Comparison of ENCODE assay signal across 8 cellular contexts in genomic region chr9:93132946-93133640, GRCh38. TPM values are rescaled to one million over a fixed set of nuclear protein-coding genes. Genes with fewer than 3 reads are reported as not detected.
DNase-seq lines count a peak whose midpoint lies in the region; ATAC-seq, FAIRE-seq and TF ChIP-seq lines count a peak whose summit lies in the region.

No MANE protein-coding gene starts in this region.

- DNase-seq in H9 (no peak), left ventricle myocardium superior (peak; percentile 63), renal cortical epithelial cell (ENCODE audit: low read depth) (peak; percentile 80), NCI-H1436 (lab: John Stamatoyannopoulos, UW) (no peak), urothelium cell line (ENCODE audit: low spot score) (no peak)
- no peak for DNase-seq in activated CD8-positive, alpha-beta T cell treated with anti-CD3 and anti-CD28 coated beads for 36 hours

- no peak overlapping the region for H3K9ac ChIP-seq in H9 (ENCODE audit: extremely low read depth, insufficient read length, low read length)

- POLR2A ChIA-PET in activated CD8-positive, alpha-beta T cell treated with anti-CD3 and anti-CD28 coated beads for 36 hours (lab: Charles Lee), result interaction anchor here (1.0 to 3.0 kb wide), 12 partner anchors 7 to 178 kb away, joined by 3 to 19 read pairs (median 4); partner anchors contain the start of gene CARD19

- H4K5ac ChIP-seq in H9 (ENCODE audit: insufficient read length, low read depth, low read length), result no peak overlapping the region

- H3K4me1 Mint-ChIP-seq in H9, result peaks cover 15 to 28% of the 10 kb centered on the region in 2 experiments
- H3K4me1 Mint-ChIP-seq in activated CD8-positive, alpha-beta T cell treated with anti-CD3 and anti-CD28 coated beads for 36 hours (ENCODE audit: low read depth), result peaks cover 62% of the 10 kb centered on the region

- no peaks in the 10 kb centered on the region for H3K9me3 Mint-ChIP-seq in H9
- no peaks in the 10 kb centered on the region for H3K9me3 Mint-ChIP-seq in activated CD8-positive, alpha-beta T cell treated with anti-CD3 and anti-CD28 coated beads for 36 hours

- no CpG with 5 or more reads among the region's 18 CpGs for whole genome bisulfite sequencing in H9 (ENCODE audit: extremely low coverage, insufficient read length, low lambda C conversion rate)

- no peak overlapping the region for H2BK15ac ChIP-seq in H9 (ENCODE audit: low read depth, low read length)

- H3K23ac ChIP-seq in H9 (ENCODE audit: insufficient read length, low read depth, low read length), result no peak overlapping the region

- H3K4me3 Mint-ChIP-seq in H9, result peak overlapping the region; percentile 74 to 85
- H3K4me3 Mint-ChIP-seq in activated CD8-positive, alpha-beta T cell treated with anti-CD3 and anti-CD28 coated beads for 36 hours, result peak overlapping the region; percentile 91

- H3K27me3 Mint-ChIP-seq in H9 (ENCODE audit: low read depth), result peaks cover 25% of the 10 kb centered on the region
- H3K27me3 Mint-ChIP-seq in activated CD8-positive, alpha-beta T cell treated with anti-CD3 and anti-CD28 coated beads for 36 hours, result no peaks in the 10 kb centered on the region

- no peak overlapping the region for H2BK20ac ChIP-seq in H9 (ENCODE audit: low read depth, low read length, poor library complexity, severe bottlenecking)

- H3K79me1 ChIP-seq in H9 (ENCODE audit: insufficient read depth, low read depth, low read length, poor library complexity, severe bottlenecking), result no peaks in the 10 kb centered on the region

- H4K8ac ChIP-seq in H9 (replicated peaks; ENCODE audit: insufficient read length, low read depth, low read length), result no peak overlapping the region

- H3K14ac ChIP-seq in H9 (ENCODE audit: insufficient read depth, low read length), result no peak overlapping the region; the same call in 1 of the 2 replicates

- CTCF ChIA-PET in activated CD8-positive, alpha-beta T cell treated with anti-CD3 and anti-CD28 coated beads for 36 hours (lab: Charles Lee), result interaction anchor here (1.3 kb wide), 1 partner anchor 20 kb away, joined by 3 read pairs; no protein-coding TSS in a partner anchor

- H4K91ac ChIP-seq in H9 (ENCODE audit: insufficient read length, low read depth, low read length), result no peak overlapping the region

- H2AK5ac ChIP-seq in H9 (ENCODE audit: insufficient read length, low read length), result no peak overlapping the region

- H2BK120ac ChIP-seq in H9 (ENCODE audit: low read depth, low read length, poor library complexity, severe bottlenecking), result no peak overlapping the region

- peak overlapping the region; percentile 48 for H3K4me2 ChIP-seq in H9 (ENCODE audit: insufficient read depth, insufficient read length, low read length)

- H3T11ph ChIP-seq in H9 (ENCODE audit: low read length), result no peak overlapping the region

- H3K23me2 ChIP-seq in H9 (ENCODE audit: insufficient read length, low read depth, low read length, poor library complexity, severe bottlenecking), result no peaks in the 10 kb centered on the region

- H3K27me3 ChIP-seq in H9 (ENCODE audit: insufficient read depth, low read length), result peaks cover 5% of the 10 kb centered on the region; the same call in 1 of the 2 replicates

- no peak for TF ChIP-seq CTCF in H9 (conservative IDR thresholded peaks at IDR 0.05)
- no peak for TF ChIP-seq CTCF in activated CD8-positive, alpha-beta T cell treated with anti-CD3 and anti-CD28 coated beads for 36 hours (IDR thresholded peaks at IDR 0.05)

- no peak overlapping the region for H3K27ac ChIP-seq in H9 (ENCODE audit: insufficient read length, low read depth, low read length)

- no peak overlapping the region for H2BK5ac ChIP-seq in H9 (ENCODE audit: insufficient read length, low read length)

- intact Hi-C loops in activated CD8-positive, alpha-beta T cell treated with anti-CD3 and anti-CD28 coated beads for 36 hours (cut with micrococcal nuclease), result loop anchor here (5.0 kb wide), 1 partner anchor 36 kb away; the partner anchor contains the start of gene CARD19
- intact Hi-C loops in left ventricle myocardium superior (cut with micrococcal nuclease), result no loop called here

- no peaks in the 10 kb centered on the region for H3K9me3 ChIP-seq in H9 (ENCODE audit: control insufficient read depth, low read depth, low read length)

- H2BK12ac ChIP-seq in H9 (ENCODE audit: insufficient read length, low read depth, low read length), result no peak overlapping the region

- no peak for ATAC-seq in activated CD8-positive, alpha-beta T cell treated with anti-CD3 and anti-CD28 coated beads for 36 hours
- ATAC-seq in left ventricle myocardium superior (peak; percentile 20), GM19035 (IDR thresholded peaks at IDR 0.05; ENCODE audit: unreplicated experiment) (no peak), HG03354 (IDR thresholded peaks at IDR 0.05; ENCODE audit: poor library complexity, severe bottlenecking, unreplicated experiment) (no peak)

- H3K4me1 ChIP-seq in H9 (ENCODE audit: insufficient read depth, low read length), result no peaks in the 10 kb centered on the region; the same call in 1 of the 2 replicates

- H3K79me2 ChIP-seq in H9 (ENCODE audit: insufficient read depth, low read length), result no peaks in the 10 kb centered on the region

- no peaks in the 10 kb centered on the region for H4K20me1 ChIP-seq in H9 (ENCODE audit: control insufficient read depth, insufficient read depth, insufficient read length)

- H3K4ac ChIP-seq in H9 (ENCODE audit: low read depth, low read length), result no peak overlapping the region

- FAIRE-seq in urothelium cell line (lab: Jason Lieb, UNC), result no peak

- no peak overlapping the region for H3K18ac ChIP-seq in H9 (ENCODE audit: insufficient read length, low read depth, low read length)

- no peaks in the 10 kb centered on the region; a peak in 1 of 7 replicates for H3K36me3 Mint-ChIP-seq in H9 (ENCODE audit: insufficient read depth in 1 of 3, low read depth in 3 of 3)
- H3K36me3 Mint-ChIP-seq in activated CD8-positive, alpha-beta T cell treated with anti-CD3 and anti-CD28 coated beads for 36 hours (ENCODE audit: low read depth), result peaks cover 27% of the 10 kb centered on the region

- H2AFZ ChIP-seq in H9 (ENCODE audit: low read length), result no peak overlapping the region

- no peak overlapping the region for H3K27ac Mint-ChIP-seq in H9
- H3K27ac Mint-ChIP-seq in activated CD8-positive, alpha-beta T cell treated with anti-CD3 and anti-CD28 coated beads for 36 hours, result peak overlapping the region; percentile 91

- H3K56ac ChIP-seq in H9 (ENCODE audit: insufficient read length, low read depth, low read length), result no peak overlapping the region

RNA-seq across cellular contexts. Expression of gene NINJ1, which starts 1.0 kb away (rescaled TPM):
- total RNA-seq in H9 (2021), result 27.4 and 28.9 TPM in 2 replicates
- total RNA-seq in activated CD8-positive, alpha-beta T cell treated with anti-CD3 and anti-CD28 coated beads for 36 hours, result 100 to 1,000 TPM; 118 to 120 TPM
- total RNA-seq in left ventricle myocardium superior, result 46.8 TPM
- total RNA-seq in renal cortical epithelial cell, result 35.1 and 81.8 TPM in 2 replicates

RNA-seq across cellular contexts. Expression of gene CARD19, which starts 37.1 kb away (rescaled TPM):
- 21.4 and 23.6 TPM in 2 replicates for total RNA-seq in H9 (2021)
- total RNA-seq in activated CD8-positive, alpha-beta T cell treated with anti-CD3 and anti-CD28 coated beads for 36 hours, result 10 to 100 TPM; 42.9 to 43.4 TPM
- 22.4 TPM for total RNA-seq in left ventricle myocardium superior
- total RNA-seq in renal cortical epithelial cell, result 38.0 and 71.7 TPM in 2 replicates

RNA-seq across cellular contexts. Expression of gene WNK2, which starts 50.8 kb away (rescaled TPM):
- total RNA-seq in H9 (2021), result 69.4 and 70.5 TPM in 2 replicates
- 1 to 10 TPM; 1.7 to 2.8 TPM for total RNA-seq in activated CD8-positive, alpha-beta T cell treated with anti-CD3 and anti-CD28 coated beads for 36 hours
- 250 TPM for total RNA-seq in left ventricle myocardium superior
- total RNA-seq in renal cortical epithelial cell, result 0.17 TPM in 1 of 2 replicates, not detected in the other

Comparison
In these comparisons a context has a peak if more than half of its experiments do, and no peak if none do; other contexts are left out.
1. DNase-seq: peak in left ventricle myocardium superior (single experiment) and renal cortical epithelial cell (single experiment); none in H9 (single experiment), activated CD8-positive, alpha-beta T cell treated with anti-CD3 and anti-CD28 coated beads for 36 hours (single experiment), NCI-H1436 (single experiment) and urothelium cell line (single experiment).
2. RNA of gene WNK2, which starts 50.8 kb away (total RNA-seq): 250 TPM in left ventricle myocardium superior (single experiment) and 69.4 to 70.5 TPM in H9; 1.7 to 2.8 TPM in activated CD8-positive, alpha-beta T cell treated with anti-CD3 and anti-CD28 coated beads for 36 hours and 0.17 TPM in renal cortical epithelial cell; every median in the first group is over 10 times any median in the second.